Comparison of ENCODE assay signal across 8 cellular contexts in genomic region chr5:169650701-169651331, GRCh38. TPM values are rescaled to one million over a fixed set of nuclear protein-coding genes. Genes with fewer than 3 reads are reported as not detected.
DNase-seq lines count a peak whose midpoint lies in the region; ATAC-seq lines count a peak whose summit lies in the region.

No MANE protein-coding gene starts in this region.

- H3K4me3 Mint-ChIP-seq in activated naive CD4-positive, alpha-beta T cell treated with anti-CD3 and anti-CD28 coated beads, Interleukin-2, amount 50 U/mL, for 24 hours = peak overlapping the region; percentile 75
- H3K4me3 Mint-ChIP-seq in T-cell = peak overlapping the region; percentile 60 to 69 (median 67)
- peak overlapping the region; percentile 70 for H3K4me3 Mint-ChIP-seq in memory B cell

- peaks cover 93% of the 10 kb centered on the region for H3K4me1 Mint-ChIP-seq in activated naive CD4-positive, alpha-beta T cell treated with anti-CD3 and anti-CD28 coated beads, Interleukin-2, amount 50 U/mL, for 24 hours
- H3K4me1 Mint-ChIP-seq in T-cell = peaks cover 99% of the 10 kb centered on the region in 3 donors
- peaks cover 86% of the 10 kb centered on the region for H3K4me1 Mint-ChIP-seq in memory B cell

- CTCF ChIA-PET in T-cell (lab: Charles Lee) = no interaction called here

- no peak for DNase-seq in activated naive CD4-positive, alpha-beta T cell treated with Interleukin-2 at 50 U/mL for 16 hours
- no peak for DNase-seq in T-cell
- no peak for DNase-seq in memory B cell (ENCODE audit: low spot score in 2 of 2)
- no peak for DNase-seq in kidney glomerular epithelial cell (lab: John Stamatoyannopoulos, UW)
- DNase-seq in NCI-H2171 (lab: John Stamatoyannopoulos, UW) = no peak
- DNase-seq in stimulated activated CD4-positive, alpha-beta T cell treated with anti-CD3 and anti-CD28 coated beads, Interleukin-2, amount 100 ng/mL, for 48 hours = no peak

- ATAC-seq in HG02973 (IDR thresholded peaks at IDR 0.05; ENCODE audit: unreplicated experiment) (peak; percentile 47), T-cell (replicated peaks in 1 of 4) (peak; percentile 35 to 65 (median 61)), memory B cell (ENCODE audit: low read depth) (peak; percentile 59)

- POLR2A ChIA-PET in T-cell (lab: Charles Lee) = no interaction called here

- peak overlapping the region; percentile 98 for H3K27ac Mint-ChIP-seq in activated naive CD4-positive, alpha-beta T cell treated with anti-CD3 and anti-CD28 coated beads, Interleukin-2, amount 50 U/mL, for 24 hours
- peak overlapping the region; percentile 94 to 95 for H3K27ac Mint-ChIP-seq in T-cell
- peak overlapping the region; percentile 95 for H3K27ac Mint-ChIP-seq in memory B cell

- peaks cover 9% of the 10 kb centered on the region for H3K36me3 Mint-ChIP-seq in activated naive CD4-positive, alpha-beta T cell treated with anti-CD3 and anti-CD28 coated beads, Interleukin-2, amount 50 U/mL, for 24 hours
- H3K36me3 Mint-ChIP-seq in T-cell (peaks cover 23% of the 10 kb centered on the region), memory B cell (peaks cover 26% of the 10 kb centered on the region)

- no peaks in the 10 kb centered on the region for H3K27me3 Mint-ChIP-seq in activated naive CD4-positive, alpha-beta T cell treated with anti-CD3 and anti-CD28 coated beads, Interleukin-2, amount 50 U/mL, for 24 hours
- no peaks in the 10 kb centered on the region for H3K27me3 Mint-ChIP-seq in T-cell
- no peaks in the 10 kb centered on the region for H3K27me3 Mint-ChIP-seq in memory B cell

- no peaks in the 10 kb centered on the region for H3K9me3 Mint-ChIP-seq in activated naive CD4-positive, alpha-beta T cell treated with anti-CD3 and anti-CD28 coated beads, Interleukin-2, amount 50 U/mL, for 24 hours
- H3K9me3 Mint-ChIP-seq in T-cell = no peaks in the 10 kb centered on the region
- no peaks in the 10 kb centered on the region for H3K9me3 Mint-ChIP-seq in memory B cell

RNA-seq across cellular contexts. Expression of gene DOCK2, which starts 13.7 kb away (rescaled TPM):
- total RNA-seq in T-cell = 100 to 1,000 TPM; 168 to 303 (median 197) TPM
